28 cellular contexts compared by ENCODE assay signal in genomic region chr4:117064297-117064696, GRCh38. TPM values are rescaled to one million over a fixed set of nuclear protein-coding genes. Genes with fewer than 3 reads are reported as not detected.
DNase-seq lines count a peak whose midpoint lies in the region; ATAC-seq and TF ChIP-seq lines count a peak whose summit lies in the region.
"Had no signal": no experiment of that assay in that cellular context is flagged by ENCODE, and none has a peak within 500 bp of the region (broad histone marks: within the 10 kb centered on the region; RNA-seq: fewer than 3 reads in every experiment).

No MANE protein-coding gene starts in this region.

- H3K4me1 Mint-ChIP-seq in chondrocyte (ENCODE audit: low read depth), result peaks cover 7% of the 10 kb centered on the region
- H3K4me1 Mint-ChIP-seq: H9, memory B cell had no signal

- no peaks in the 10 kb centered on the region for H3K27me3 Mint-ChIP-seq in chondrocyte (ENCODE audit: low read depth)
- H3K27me3 Mint-ChIP-seq: activated T-cell treated with anti-CD3 and anti-CD28 coated beads, Interleukin-2, amount 50 U/mL, for 24 hours; memory B cell had no signal

- ATAC-seq in GM18870 (IDR thresholded peaks at IDR 0.05; ENCODE audit: unreplicated experiment), result no peak
- ATAC-seq: heart right ventricle, left cardiac atrium had no signal

- peaks cover 12% of the 10 kb centered on the region for H3K9me3 Mint-ChIP-seq in chondrocyte (ENCODE audit: low read depth)
- H3K9me3 Mint-ChIP-seq: activated T-cell treated with anti-CD3 and anti-CD28 coated beads, Interleukin-2, amount 50 U/mL, for 24 hours had no signal

- H3K27me3 ChIP-seq in BE2C, result no peaks in the 10 kb centered on the region
- H3K27me3 ChIP-seq: heart right ventricle, sigmoid colon, suprapubic skin, uterus had no signal

- 0 out of 2 replicates have a peak, but pooled peaks cover 2% of the 10 kb centered on the region for H3K4me1 ChIP-seq in BE2C
- H3K4me1 ChIP-seq: Caco-2, heart right ventricle, sigmoid colon, suprapubic skin, uterus had no signal

- no peaks in the 10 kb centered on the region for H3K9me3 ChIP-seq in BE2C
- H3K9me3 ChIP-seq: Caco-2, sigmoid colon, suprapubic skin, uterus had no signal

- no peak for TF ChIP-seq CTCF in chondrocyte (IDR thresholded peaks at IDR 0.05)
- TF ChIP-seq CTCF in retinal pigment epithelial cell (conservative IDR thresholded peaks at IDR 0.05; ENCODE audit: low read depth, low read length), result no peak
- TF ChIP-seq CTCF in BE2C (IDR thresholded peaks at IDR 0.05; ENCODE audit: low read depth, low read length), result no peak

- peak; percentile 10 for DNase-seq in HK-2 (ENCODE audit: unreplicated experiment)
- peak; percentile 3 for DNase-seq in RKO (ENCODE audit: low spot score)
- DNase-seq in chondrocyte (ENCODE audit: low spot score), result no peak
- DNase-seq in retinal pigment epithelial cell (ENCODE audit: low read depth), result peak; percentile 62
- no peak for DNase-seq in BE2C
- DNase-seq in DMS 273 treated with DMSO at 0.1 percent for 48 hours (lab: John Stamatoyannopoulos, UW), result no peak
- no peak for DNase-seq in T-helper 1 cell
- DNase-seq: activated CD4-positive, alpha-beta T cell treated with anti-CD3 and anti-CD28 coated beads for 4 hours; activated gamma-delta T cell; activated T-cell treated with anti-CD3 and anti-CD28 coated beads, Interleukin-2, amount 50 U/mL, for 24 hours; Caco-2; DND-41; effector CD8-positive, alpha-beta T cell; H9; heart right ventricle; left cardiac atrium; NCI-H2029 treated with DMSO at 0.1 percent for 48 hours; NCI-H69; sigmoid colon; stimulated activated CD4-positive, alpha-beta T cell treated with anti-CD3 and anti-CD28 coated beads, Interleukin-15, amount 100 ng/mL, for 24 hours; stimulated activated naive CD4-positive, alpha-beta T cell; uterus had no signal

- H3K36me3 Mint-ChIP-seq in chondrocyte (ENCODE audit: low read depth), result no peaks in the 10 kb centered on the region
- H3K36me3 Mint-ChIP-seq: memory B cell had no signal

- H3K4me3 ChIP-seq in retinal pigment epithelial cell (ENCODE audit: low read length) (no peak overlapping the region), BE2C (ENCODE audit: low read depth, low read length) (no peak overlapping the region)
- H3K4me3 ChIP-seq: heart right ventricle, sigmoid colon, SK-N-MC, suprapubic skin, uterus had no signal

- H3K36me3 ChIP-seq in BE2C, result no peaks in the 10 kb centered on the region
- H3K36me3 ChIP-seq: heart right ventricle, sigmoid colon, suprapubic skin, uterus had no signal

- H3K27ac Mint-ChIP-seq in chondrocyte (ENCODE audit: unreplicated experiment), result peak overlapping the region; percentile 58
- H3K27ac Mint-ChIP-seq: activated T-cell treated with anti-CD3 and anti-CD28 coated beads, Interleukin-2, amount 50 U/mL, for 24 hours; H9; memory B cell had no signal

- H3K4me3 Mint-ChIP-seq in chondrocyte (ENCODE audit: unreplicated experiment), result no peak overlapping the region
- H3K4me3 Mint-ChIP-seq: activated T-cell treated with anti-CD3 and anti-CD28 coated beads, Interleukin-2, amount 50 U/mL, for 24 hours; H9; memory B cell had no signal

RNA-seq across cellular contexts. Expression of gene TRAM1L1, which starts 21.1 kb away (rescaled TPM):
- 4.1 to 5.0 TPM (median 4.2 TPM) in 3 replicates for total RNA-seq in chondrocyte
- 8.2 TPM for polyA plus RNA-seq in BE2C (2012; ENCODE audit: insufficient read depth, insufficient read length, low read depth)
- total RNA-seq: activated CD8-positive, alpha-beta memory T cell treated with anti-CD3 and anti-CD28 coated beads for 36 hours; T-helper 2 cell treated with Interferon-gamma antibody and Interleukin-4, amounts not matched to agents 100 ng/mL and 5 ng/mL, for 36 hours had no signal

Comparison
In these comparisons a context has a peak if more than half of its experiments do, and no peak if none do; other contexts are left out.
1. DNase-seq: peak in HK-2 (single experiment), RKO (single experiment) and retinal pigment epithelial cell (single experiment); none in chondrocyte (single experiment), BE2C (single experiment), DMS 273 treated with DMSO at 0.1 percent for 48 hours (single experiment) and T-helper 1 cell (0 of 5).